In the genomic region with DNA sequence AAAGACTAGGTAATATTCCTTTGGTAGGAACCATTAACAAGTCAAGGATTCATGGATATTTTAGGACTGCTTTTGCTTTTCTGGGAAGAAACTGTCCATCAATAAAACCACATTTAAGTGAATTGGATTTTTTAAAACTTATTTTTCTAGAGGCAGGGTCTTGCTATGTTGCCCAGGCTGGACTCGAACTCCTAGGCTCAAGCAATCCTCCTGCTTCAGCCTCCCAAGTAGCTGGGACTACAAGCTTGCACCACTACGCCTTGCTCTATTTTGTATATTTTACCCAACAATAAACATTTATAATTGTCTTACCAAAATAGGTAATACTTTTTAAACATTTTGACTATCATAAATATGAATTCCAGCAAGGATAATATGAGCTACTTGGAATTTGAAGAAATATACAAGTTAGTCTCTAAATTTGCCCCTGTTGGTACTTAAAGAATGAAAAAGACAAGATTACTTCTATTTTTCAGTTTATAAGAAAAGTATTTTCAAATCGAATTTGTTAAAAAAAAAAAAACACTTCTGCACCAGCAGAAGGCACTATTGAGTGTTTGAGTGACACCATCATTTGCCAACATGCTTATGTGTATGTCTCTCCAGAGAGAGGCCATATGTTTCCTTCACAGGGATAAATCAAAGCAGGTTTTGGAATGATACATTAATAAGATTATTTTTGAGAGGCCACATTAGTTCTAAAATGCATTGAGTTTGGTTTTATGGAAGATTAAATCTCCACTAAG, we compare ENCODE assay signal across 12 cellular contexts. TPM values are rescaled to one million over a fixed set of nuclear protein-coding genes. Genes with fewer than 3 reads are reported as not detected.
DNase-seq lines count a peak whose midpoint lies in the region; ATAC-seq, FAIRE-seq and TF ChIP-seq lines count a peak whose summit lies in the region.
"Had no signal": no experiment of that assay in that cellular context is flagged by ENCODE, and none has a peak within 500 bp of the region (broad histone marks: within the 10 kb centered on the region; RNA-seq: fewer than 3 reads in every experiment).

No MANE protein-coding gene starts in this region.

- DNase-seq in NCI-H82 (lab: John Stamatoyannopoulos, UW): peak; percentile 60
- DNase-seq in NCI-H82 treated with DMSO at 0.1 percent for 48 hours (lab: John Stamatoyannopoulos, UW; ENCODE audit: unreplicated experiment): no peak
- peak; percentile 11 for DNase-seq in NB4 (ENCODE audit: low read depth)
- peak; percentile 12 for DNase-seq in bronchial epithelial cell (ENCODE audit: low read depth)
- no peak for DNase-seq in progenitor cell of endocrine pancreas (ENCODE audit: low spot score, unreplicated experiment)
- DNase-seq in Ammon's horn (ENCODE audit: low spot score): no peak
- no peak for DNase-seq in SHP77 treated with DMSO at 0.1 percent for 48 hours (lab: John Stamatoyannopoulos, UW)
- no peak for DNase-seq in gastrocnemius medialis
- DNase-seq: NCI-H526 treated with DMSO at 0.1 percent for 48 hours; stimulated activated CD4-positive, alpha-beta T cell treated with anti-CD3 and anti-CD28 coated beads, Interleukin-15, amount 100 ng/mL, for 24 hours; stimulated activated naive CD4-positive, alpha-beta T cell had no signal

- no peaks in the 10 kb centered on the region for H3K27me3 Mint-ChIP-seq in progenitor cell of endocrine pancreas

- TF ChIP-seq POLR2A in NB4 (IDR thresholded peaks at IDR 0.05; ENCODE audit: extremely low read depth, insufficient read length) (no peak), gastrocnemius medialis (IDR thresholded peaks at IDR 0.05) (no peak)

- no peak for ATAC-seq in gastrocnemius medialis

- no peaks in the 10 kb centered on the region for H3K9me3 ChIP-seq in gastrocnemius medialis

- peaks cover 13% of the 10 kb centered on the region for H3K4me1 Mint-ChIP-seq in progenitor cell of endocrine pancreas (ENCODE audit: low read depth)

- H3K36me3 ChIP-seq in bronchial epithelial cell (ENCODE audit: control insufficient read depth, insufficient read depth, low read length): no peaks in the 10 kb centered on the region
- peaks cover 0 to 39% of the 10 kb centered on the region in 2 donors for H3K36me3 ChIP-seq in gastrocnemius medialis

- FAIRE-seq in bronchial epithelial cell (lab: Jason Lieb, UNC): no peak

- no peak overlapping the region for H3K27ac Mint-ChIP-seq in progenitor cell of endocrine pancreas

- H3K27me3 ChIP-seq in bronchial epithelial cell (ENCODE audit: control insufficient read depth, insufficient read depth, low read length) (no peaks in the 10 kb centered on the region), gastrocnemius medialis (no peaks in the 10 kb centered on the region)

- in situ Hi-C loops in gastrocnemius medialis (cut with MboI; ENCODE audit: low sequenced_read_pairs in 4 of 4): no loop called here

- intact Hi-C loops in gastrocnemius medialis (cut with DNase I; ENCODE audit: low total_unique reads): no loop called here

- TF ChIP-seq CTCF in NB4 (IDR thresholded peaks at IDR 0.05; ENCODE audit: low read depth, low read length) (peak; percentile 4), bronchial epithelial cell (IDR thresholded peaks at IDR 0.05; ENCODE audit: insufficient read depth, low read length, severe bottlenecking) (no peak), progenitor cell of endocrine pancreas (IDR thresholded peaks at IDR 0.05; ENCODE audit: unreplicated experiment) (peak; percentile 23), gastrocnemius medialis (IDR thresholded peaks at IDR 0.05 in 4 of 5, conservative IDR thresholded peaks at IDR 0.05 in 1 of 5) (no peak)

- H3K4me3 Mint-ChIP-seq in progenitor cell of endocrine pancreas (ENCODE audit: low read depth): no peak overlapping the region

- H3K36me3 Mint-ChIP-seq in progenitor cell of endocrine pancreas (ENCODE audit: insufficient read depth): peaks cover 26% of the 10 kb centered on the region

- H3K9me3 Mint-ChIP-seq in progenitor cell of endocrine pancreas (ENCODE audit: low read depth): peaks cover 5% of the 10 kb centered on the region

- H3K4me3 ChIP-seq in NB4 (ENCODE audit: low read depth, low read length) (no peak overlapping the region), bronchial epithelial cell (ENCODE audit: low read depth, low read length) (no peak overlapping the region), gastrocnemius medialis (no peak overlapping the region)

- no peak overlapping the region for H3K27ac ChIP-seq in gastrocnemius medialis

- H3K4me1 ChIP-seq in gastrocnemius medialis: no peaks in the 10 kb centered on the region

RNA-seq across cellular contexts. Expression of a gene that starts 60.0 kb away (rescaled TPM):
- not detected in 2 replicates for total RNA-seq in bronchial epithelial cell
- total RNA-seq in progenitor cell of endocrine pancreas: not detected in 2 replicates
- total RNA-seq in gastrocnemius medialis: not detected
- total RNA-seq: HT1080 had no signal

Comparison
In these comparisons a context has a peak if more than half of its experiments do, and no peak if none do; other contexts are left out.
1. DNase-seq: peak in NCI-H82 (single experiment), NB4 (single experiment) and bronchial epithelial cell (single experiment); none in NCI-H82 treated with DMSO at 0.1 percent for 48 hours (single experiment), progenitor cell of endocrine pancreas (single experiment), Ammon's horn (single experiment), SHP77 treated with DMSO at 0.1 percent for 48 hours (single experiment) and gastrocnemius medialis (0 of 2).
2. CTCF ChIP-seq: peak in NB4 (single experiment) and progenitor cell of endocrine pancreas (single experiment); none in bronchial epithelial cell (single experiment) and gastrocnemius medialis (0 of 5).